1 cellular context compared by ENCODE assay signal in the genomic region with DNA sequence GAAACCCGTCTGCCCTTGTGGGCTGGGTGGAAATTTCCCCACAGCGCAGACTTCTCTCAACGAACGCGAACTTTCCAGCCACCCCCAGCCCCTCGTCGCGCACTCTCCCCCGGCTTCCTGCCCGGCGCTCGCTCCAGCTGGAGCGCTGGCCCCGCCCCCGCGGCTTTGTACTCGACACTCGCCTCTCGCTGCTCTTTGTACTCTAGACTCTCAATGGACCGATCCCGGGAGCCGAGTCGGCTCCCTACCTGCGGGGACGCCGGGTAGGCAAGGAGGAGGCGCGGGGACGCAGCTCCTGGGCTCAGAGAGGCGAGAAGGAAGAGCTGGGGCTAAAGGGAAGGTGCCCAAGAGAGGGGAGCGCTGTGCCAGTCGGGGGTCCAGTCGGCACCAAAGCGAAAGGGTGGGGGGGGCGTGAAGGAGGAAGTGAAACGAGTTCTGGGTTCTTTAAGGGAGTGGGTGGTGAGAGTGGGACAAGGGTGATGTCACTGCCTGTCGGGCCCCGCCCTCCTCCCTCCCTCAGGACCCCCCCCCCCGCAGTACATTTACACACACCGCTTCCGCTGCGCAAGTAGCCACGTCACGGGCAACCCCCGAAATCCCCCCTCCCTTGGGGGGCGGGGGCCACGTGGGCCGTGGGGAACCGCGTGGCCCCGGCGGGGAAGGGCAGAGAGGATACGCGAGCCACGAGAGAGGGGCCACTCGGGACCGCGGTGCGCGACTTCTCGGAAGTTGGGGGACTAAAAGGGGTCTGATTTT.
TF ChIP-seq lines count a peak whose summit lies in the region.

No MANE protein-coding gene starts in this region.

TF ChIP-seq in HepG2, 621 proteins besides CTCF, POLR2A, EP300 and RAD21 (continued from another document and continues in another):
- TF ChIP-seq, protein P1, sequence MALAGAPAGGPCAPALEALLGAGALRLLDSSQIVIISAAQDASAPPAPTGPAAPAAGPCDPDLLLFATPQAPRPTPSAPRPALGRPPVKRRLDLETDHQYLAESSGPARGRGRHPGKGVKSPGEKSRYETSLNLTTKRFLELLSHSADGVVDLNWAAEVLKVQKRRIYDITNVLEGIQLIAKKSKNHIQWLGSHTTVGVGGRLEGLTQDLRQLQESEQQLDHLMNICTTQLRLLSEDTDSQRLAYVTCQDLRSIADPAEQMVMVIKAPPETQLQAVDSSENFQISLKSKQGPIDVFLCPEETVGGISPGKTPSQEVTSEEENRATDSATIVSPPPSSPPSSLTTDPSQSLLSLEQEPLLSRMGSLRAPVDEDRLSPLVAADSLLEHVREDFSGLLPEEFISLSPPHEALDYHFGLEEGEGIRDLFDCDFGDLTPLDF (CRISPR knock-in tag; IDR thresholded peaks at IDR 0.05): no peak
- TF ChIP-seq ZNF543 (CRISPR knock-in tag; IDR thresholded peaks at IDR 0.05): peak; percentile 78
- TF ChIP-seq ZNF780A (CRISPR knock-in tag; IDR thresholded peaks at IDR 0.05): 0 out of 2 replicates have a peak, but pooled peaks have one; percentile 26
- TF ChIP-seq KDM2A (CRISPR knock-in tag; IDR thresholded peaks at IDR 0.05; ENCODE audit: borderline replicate concordance, low read depth): peak; percentile 40; the same call in 1 of the 2 replicates
- no peak for TF ChIP-seq ZNF530 (CRISPR knock-in tag; IDR thresholded peaks at IDR 0.05; ENCODE audit: low read depth)
- TF ChIP-seq FOXK1 (CRISPR knock-in tag; IDR thresholded peaks at IDR 0.05; ENCODE audit: borderline replicate concordance, low read depth): no peak
- TF ChIP-seq KAT8 (CRISPR knock-in tag; IDR thresholded peaks at IDR 0.05): 0 out of 2 replicates have a peak, but pooled peaks have one; percentile 43
- TF ChIP-seq, protein P2, sequence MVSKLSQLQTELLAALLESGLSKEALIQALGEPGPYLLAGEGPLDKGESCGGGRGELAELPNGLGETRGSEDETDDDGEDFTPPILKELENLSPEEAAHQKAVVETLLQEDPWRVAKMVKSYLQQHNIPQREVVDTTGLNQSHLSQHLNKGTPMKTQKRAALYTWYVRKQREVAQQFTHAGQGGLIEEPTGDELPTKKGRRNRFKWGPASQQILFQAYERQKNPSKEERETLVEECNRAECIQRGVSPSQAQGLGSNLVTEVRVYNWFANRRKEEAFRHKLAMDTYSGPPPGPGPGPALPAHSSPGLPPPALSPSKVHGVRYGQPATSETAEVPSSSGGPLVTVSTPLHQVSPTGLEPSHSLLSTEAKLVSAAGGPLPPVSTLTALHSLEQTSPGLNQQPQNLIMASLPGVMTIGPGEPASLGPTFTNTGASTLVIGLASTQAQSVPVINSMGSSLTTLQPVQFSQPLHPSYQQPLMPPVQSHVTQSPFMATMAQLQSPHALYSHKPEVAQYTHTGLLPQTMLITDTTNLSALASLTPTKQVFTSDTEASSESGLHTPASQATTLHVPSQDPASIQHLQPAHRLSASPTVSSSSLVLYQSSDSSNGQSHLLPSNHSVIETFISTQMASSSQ (IDR thresholded peaks at IDR 0.05; ENCODE audit: low read depth): no peak
- TF ChIP-seq, protein P2 (CRISPR knock-in tag; IDR thresholded peaks at IDR 0.05; ENCODE audit: borderline replicate concordance): no peak
- peak; percentile 83 for TF ChIP-seq RBFOX2 (IDR thresholded peaks at IDR 0.05; ENCODE audit: low read depth, low read length)
- 0 out of 2 replicates have a peak, but pooled peaks have one; percentile 10 for TF ChIP-seq REL (CRISPR knock-in tag; conservative IDR thresholded peaks at IDR 0.05)
- TF ChIP-seq, protein P3, sequence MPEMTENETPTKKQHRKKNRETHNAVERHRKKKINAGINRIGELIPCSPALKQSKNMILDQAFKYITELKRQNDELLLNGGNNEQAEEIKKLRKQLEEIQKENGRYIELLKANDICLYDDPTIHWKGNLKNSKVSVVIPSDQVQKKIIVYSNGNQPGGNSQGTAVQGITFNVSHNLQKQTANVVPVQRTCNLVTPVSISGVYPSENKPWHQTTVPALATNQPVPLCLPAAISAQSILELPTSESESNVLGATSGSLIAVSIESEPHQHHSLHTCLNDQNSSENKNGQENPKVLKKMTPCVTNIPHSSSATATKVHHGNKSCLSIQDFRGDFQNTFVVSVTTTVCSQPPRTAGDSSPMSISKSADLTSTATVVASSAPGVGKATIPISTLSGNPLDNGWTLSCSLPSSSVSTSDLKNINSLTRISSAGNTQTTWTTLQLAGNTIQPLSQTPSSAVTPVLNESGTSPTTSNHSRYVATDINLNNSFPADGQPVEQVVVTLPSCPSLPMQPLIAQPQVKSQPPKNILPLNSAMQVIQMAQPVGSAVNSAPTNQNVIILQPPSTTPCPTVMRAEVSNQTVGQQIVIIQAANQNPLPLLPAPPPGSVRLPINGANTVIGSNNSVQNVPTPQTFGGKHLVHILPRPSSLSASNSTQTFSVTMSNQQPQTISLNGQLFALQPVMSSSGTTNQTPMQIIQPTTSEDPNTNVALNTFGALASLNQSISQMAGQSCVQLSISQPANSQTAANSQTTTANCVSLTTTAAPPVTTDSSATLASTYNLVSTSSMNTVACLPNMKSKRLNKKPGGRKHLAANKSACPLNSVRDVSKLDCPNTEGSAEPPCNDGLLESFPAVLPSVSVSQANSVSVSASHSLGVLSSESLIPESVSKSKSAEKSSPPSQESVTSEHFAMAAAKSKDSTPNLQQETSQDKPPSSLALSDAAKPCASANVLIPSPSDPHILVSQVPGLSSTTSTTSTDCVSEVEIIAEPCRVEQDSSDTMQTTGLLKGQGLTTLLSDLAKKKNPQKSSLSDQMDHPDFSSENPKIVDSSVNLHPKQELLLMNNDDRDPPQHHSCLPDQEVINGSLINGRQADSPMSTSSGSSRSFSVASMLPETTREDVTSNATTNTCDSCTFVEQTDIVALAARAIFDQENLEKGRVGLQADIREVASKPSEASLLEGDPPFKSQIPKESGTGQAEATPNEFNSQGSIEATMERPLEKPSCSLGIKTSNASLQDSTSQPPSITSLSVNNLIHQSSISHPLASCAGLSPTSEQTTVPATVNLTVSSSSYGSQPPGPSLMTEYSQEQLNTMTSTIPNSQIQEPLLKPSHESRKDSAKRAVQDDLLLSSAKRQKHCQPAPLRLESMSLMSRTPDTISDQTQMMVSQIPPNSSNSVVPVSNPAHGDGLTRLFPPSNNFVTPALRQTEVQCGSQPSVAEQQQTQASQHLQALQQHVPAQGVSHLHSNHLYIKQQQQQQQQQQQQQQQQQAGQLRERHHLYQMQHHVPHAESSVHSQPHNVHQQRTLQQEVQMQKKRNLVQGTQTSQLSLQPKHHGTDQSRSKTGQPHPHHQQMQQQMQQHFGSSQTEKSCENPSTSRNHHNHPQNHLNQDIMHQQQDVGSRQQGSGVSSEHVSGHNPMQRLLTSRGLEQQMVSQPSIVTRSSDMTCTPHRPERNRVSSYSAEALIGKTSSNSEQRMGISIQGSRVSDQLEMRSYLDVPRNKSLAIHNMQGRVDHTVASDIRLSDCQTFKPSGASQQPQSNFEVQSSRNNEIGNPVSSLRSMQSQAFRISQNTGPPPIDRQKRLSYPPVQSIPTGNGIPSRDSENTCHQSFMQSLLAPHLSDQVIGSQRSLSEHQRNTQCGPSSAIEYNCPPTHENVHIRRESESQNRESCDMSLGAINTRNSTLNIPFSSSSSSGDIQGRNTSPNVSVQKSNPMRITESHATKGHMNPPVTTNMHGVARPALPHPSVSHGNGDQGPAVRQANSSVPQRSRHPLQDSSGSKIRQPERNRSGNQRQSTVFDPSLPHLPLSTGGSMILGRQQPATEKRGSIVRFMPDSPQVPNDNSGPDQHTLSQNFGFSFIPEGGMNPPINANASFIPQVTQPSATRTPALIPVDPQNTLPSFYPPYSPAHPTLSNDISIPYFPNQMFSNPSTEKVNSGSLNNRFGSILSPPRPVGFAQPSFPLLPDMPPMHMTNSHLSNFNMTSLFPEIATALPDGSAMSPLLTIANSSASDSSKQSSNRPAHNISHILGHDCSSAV (CRISPR knock-in tag; IDR thresholded peaks at IDR 0.05; ENCODE audit: borderline replicate concordance): no peak
- TF ChIP-seq, protein P4, sequence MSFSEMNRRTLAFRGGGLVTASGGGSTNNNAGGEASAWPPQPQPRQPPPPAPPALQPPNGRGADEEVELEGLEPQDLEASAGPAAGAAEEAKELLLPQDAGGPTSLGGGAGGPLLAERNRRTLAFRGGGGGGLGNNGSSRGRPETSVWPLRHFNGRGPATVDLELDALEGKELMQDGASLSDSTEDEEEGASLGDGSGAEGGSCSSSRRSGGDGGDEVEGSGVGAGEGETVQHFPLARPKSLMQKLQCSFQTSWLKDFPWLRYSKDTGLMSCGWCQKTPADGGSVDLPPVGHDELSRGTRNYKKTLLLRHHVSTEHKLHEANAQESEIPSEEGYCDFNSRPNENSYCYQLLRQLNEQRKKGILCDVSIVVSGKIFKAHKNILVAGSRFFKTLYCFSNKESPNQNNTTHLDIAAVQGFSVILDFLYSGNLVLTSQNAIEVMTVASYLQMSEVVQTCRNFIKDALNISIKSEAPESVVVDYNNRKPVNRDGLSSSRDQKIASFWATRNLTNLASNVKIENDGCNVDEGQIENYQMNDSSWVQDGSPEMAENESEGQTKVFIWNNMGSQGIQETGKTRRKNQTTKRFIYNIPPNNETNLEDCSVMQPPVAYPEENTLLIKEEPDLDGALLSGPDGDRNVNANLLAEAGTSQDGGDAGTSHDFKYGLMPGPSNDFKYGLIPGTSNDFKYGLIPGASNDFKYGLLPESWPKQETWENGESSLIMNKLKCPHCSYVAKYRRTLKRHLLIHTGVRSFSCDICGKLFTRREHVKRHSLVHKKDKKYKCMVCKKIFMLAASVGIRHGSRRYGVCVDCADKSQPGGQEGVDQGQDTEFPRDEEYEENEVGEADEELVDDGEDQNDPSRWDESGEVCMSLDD (CRISPR knock-in tag; IDR thresholded peaks at IDR 0.05; ENCODE audit: borderline replicate concordance): peak; percentile 89; the same call in 1 of the 2 replicates
- no peak for TF ChIP-seq THYN1 (CRISPR knock-in tag; IDR thresholded peaks at IDR 0.05; ENCODE audit: borderline replicate concordance, low read depth)
- 0 out of 2 replicates have a peak, but pooled peaks have one; percentile 57 for TF ChIP-seq NFATC3 (CRISPR knock-in tag; IDR thresholded peaks at IDR 0.05)
- TF ChIP-seq ZNF607 (CRISPR knock-in tag; IDR thresholded peaks at IDR 0.05; ENCODE audit: borderline replicate concordance): 0 out of 2 replicates have a peak, but pooled peaks have one; percentile 4
- no peak for TF ChIP-seq MIER3 (CRISPR knock-in tag; IDR thresholded peaks at IDR 0.05; ENCODE audit: borderline replicate concordance)
- TF ChIP-seq ZNF335 (CRISPR knock-in tag; IDR thresholded peaks at IDR 0.05): no peak
- TF ChIP-seq, protein P5, sequence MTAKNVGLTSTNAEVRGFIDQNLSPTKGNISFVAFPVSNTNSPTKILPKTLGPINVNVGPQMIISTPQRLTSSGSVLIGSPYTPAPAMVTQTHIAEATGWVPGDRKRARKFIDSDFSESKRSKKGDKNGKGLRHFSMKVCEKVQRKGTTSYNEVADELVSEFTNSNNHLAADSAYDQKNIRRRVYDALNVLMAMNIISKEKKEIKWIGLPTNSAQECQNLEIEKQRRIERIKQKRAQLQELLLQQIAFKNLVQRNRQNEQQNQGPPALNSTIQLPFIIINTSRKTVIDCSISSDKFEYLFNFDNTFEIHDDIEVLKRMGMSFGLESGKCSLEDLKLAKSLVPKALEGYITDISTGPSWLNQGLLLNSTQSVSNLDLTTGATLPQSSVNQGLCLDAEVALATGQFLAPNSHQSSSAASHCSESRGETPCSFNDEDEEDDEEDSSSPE (CRISPR knock-in tag; IDR thresholded peaks at IDR 0.05): no peak
- no peak for TF ChIP-seq SMARCC2 (IDR thresholded peaks at IDR 0.05)
- TF ChIP-seq ZNF143 (CRISPR knock-in tag; IDR thresholded peaks at IDR 0.05): 0 out of 2 replicates have a peak, but pooled peaks have one; percentile 6
- TF ChIP-seq, protein P6, sequence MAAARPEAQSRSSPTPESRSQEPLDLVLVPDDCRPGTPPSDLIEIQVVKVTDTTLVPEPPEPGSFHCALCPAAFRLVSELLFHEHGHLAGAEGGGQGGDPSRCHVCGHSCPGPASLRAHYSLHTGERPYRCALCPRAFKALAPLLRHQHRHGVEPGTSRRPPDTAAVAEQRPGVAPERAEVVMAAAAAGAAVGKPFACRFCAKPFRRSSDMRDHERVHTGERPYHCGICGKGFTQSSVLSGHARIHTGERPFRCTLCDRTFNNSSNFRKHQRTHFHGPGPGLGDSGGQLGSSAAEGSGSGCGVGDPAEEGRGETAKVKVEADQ (CRISPR knock-in tag; IDR thresholded peaks at IDR 0.05; ENCODE audit: borderline replicate concordance): peak; percentile 61; the same call in 1 of the 2 replicates
- peak; percentile 76 for TF ChIP-seq IKZF4 (CRISPR knock-in tag; IDR thresholded peaks at IDR 0.05; ENCODE audit: borderline replicate concordance, low read depth, not compliant biosample characterization)
- no peak for TF ChIP-seq SUZ12 (IDR thresholded peaks at IDR 0.05; ENCODE audit: low read depth, low read length)
- TF ChIP-seq ZNF678 (CRISPR knock-in tag; IDR thresholded peaks at IDR 0.05): no peak
- TF ChIP-seq AKAP8 (CRISPR knock-in tag; IDR thresholded peaks at IDR 0.05): peak; percentile 42
- TF ChIP-seq, protein P7, sequence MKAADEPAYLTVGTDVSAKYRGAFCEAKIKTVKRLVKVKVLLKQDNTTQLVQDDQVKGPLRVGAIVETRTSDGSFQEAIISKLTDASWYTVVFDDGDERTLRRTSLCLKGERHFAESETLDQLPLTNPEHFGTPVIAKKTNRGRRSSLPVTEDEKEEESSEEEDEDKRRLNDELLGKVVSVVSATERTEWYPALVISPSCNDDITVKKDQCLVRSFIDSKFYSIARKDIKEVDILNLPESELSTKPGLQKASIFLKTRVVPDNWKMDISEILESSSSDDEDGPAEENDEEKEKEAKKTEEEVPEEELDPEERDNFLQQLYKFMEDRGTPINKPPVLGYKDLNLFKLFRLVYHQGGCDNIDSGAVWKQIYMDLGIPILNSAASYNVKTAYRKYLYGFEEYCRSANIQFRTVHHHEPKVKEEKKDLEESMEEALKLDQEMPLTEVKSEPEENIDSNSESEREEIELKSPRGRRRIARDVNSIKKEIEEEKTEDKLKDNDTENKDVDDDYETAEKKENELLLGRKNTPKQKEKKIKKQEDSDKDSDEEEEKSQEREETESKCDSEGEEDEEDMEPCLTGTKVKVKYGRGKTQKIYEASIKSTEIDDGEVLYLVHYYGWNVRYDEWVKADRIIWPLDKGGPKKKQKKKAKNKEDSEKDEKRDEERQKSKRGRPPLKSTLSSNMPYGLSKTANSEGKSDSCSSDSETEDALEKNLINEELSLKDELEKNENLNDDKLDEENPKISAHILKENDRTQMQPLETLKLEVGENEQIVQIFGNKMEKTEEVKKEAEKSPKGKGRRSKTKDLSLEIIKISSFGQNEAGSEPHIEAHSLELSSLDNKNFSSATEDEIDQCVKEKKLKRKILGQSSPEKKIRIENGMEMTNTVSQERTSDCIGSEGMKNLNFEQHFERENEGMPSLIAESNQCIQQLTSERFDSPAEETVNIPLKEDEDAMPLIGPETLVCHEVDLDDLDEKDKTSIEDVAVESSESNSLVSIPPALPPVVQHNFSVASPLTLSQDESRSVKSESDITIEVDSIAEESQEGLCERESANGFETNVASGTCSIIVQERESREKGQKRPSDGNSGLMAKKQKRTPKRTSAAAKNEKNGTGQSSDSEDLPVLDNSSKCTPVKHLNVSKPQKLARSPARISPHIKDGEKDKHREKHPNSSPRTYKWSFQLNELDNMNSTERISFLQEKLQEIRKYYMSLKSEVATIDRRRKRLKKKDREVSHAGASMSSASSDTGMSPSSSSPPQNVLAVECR (CRISPR knock-in tag; IDR thresholded peaks at IDR 0.05; ENCODE audit: borderline replicate concordance): peak; percentile 82; the same call in 1 of the 2 replicates
